1 cellular context compared by ENCODE assay signal in genomic region chr17:50864747-50865059, GRCh38.
TF ChIP-seq lines count a peak whose summit lies in the region.

No MANE protein-coding gene starts in this region.

TF ChIP-seq in WTC11, 78 proteins besides CTCF, POLR2A, EP300 and RAD21 (continued from another document):
- TF ChIP-seq STAT6 (CRISPR knock-in tag; conservative IDR thresholded peaks at IDR 0.05; ENCODE audit: low read depth) (no peak), SMAD3 (CRISPR knock-in tag; IDR thresholded peaks at IDR 0.05; ENCODE audit: borderline replicate concordance) (no peak), MYBL2 (CRISPR knock-in tag; IDR thresholded peaks at IDR 0.05) (no peak), USF1 (CRISPR knock-in tag; IDR thresholded peaks at IDR 0.05) (no peak), MXD4 (CRISPR knock-in tag; IDR thresholded peaks at IDR 0.05; ENCODE audit: borderline replicate concordance) (no peak), ZBTB21 (CRISPR knock-in tag; IDR thresholded peaks at IDR 0.05; ENCODE audit: borderline replicate concordance) (no peak)
